In the genomic region with DNA sequence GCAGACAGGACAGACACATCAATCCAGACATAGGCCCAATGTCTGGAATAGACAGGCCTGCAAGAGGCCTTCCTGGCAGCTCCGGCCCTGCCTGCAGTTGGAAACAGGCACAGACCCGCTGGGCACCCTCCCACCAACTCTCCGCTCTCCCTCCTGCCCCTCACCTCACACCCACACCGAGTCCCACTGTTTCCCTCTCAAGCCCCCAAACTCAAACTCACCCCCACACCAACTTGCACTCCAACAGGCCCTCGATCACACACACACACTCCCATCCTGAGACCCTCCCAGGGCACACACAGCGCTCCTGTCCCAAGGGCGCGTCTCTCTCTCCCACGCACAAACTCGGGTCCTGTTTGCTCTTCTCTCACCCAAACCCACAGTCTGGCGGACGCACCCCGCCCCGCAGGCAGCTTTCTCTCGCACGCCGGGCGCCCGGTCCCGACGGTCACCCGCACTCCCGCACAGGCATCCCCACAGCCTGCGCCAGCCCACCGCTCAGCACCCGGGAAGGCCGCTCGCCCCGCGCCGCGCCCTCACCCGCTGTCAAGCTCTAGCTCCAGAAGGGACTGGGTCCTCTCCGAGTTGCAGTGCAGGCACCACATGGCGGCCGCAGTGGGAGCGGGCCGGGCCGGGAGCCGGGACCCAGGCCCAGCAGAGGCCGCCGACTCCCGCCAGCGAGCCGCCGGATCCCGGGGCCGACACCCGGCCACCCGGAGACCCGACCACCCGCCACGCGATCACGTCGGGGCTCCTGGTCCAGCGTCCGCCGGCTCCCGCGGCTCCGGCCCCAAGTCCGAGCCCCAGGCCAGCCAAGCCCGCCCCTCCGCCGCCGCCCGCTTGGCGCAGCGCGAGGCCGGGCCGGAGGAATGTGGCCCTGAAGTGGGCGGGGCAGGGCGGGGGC, we compare ENCODE assay signal across 1 cellular context.
TF ChIP-seq lines count a peak whose summit lies in the region.

No MANE protein-coding gene starts in this region.

TF ChIP-seq in K562, 482 proteins besides CTCF, POLR2A, EP300 and RAD21 (continued from another document and continues in another):
- TF ChIP-seq ZFX (CRISPR knock-in tag; IDR thresholded peaks at IDR 0.05) (peak; percentile 84), NR4A1 (CRISPR knock-in tag; IDR thresholded peaks at IDR 0.05) (no peak), NR4A1 (tag; IDR thresholded peaks at IDR 0.05) (peak; percentile 51; the same call in 1 of the 2 replicates), MED1 (CRISPR knock-in tag; IDR thresholded peaks at IDR 0.05; ENCODE audit: borderline replicate concordance) (no peak), CREBBP (IDR thresholded peaks at IDR 0.05; ENCODE audit: low read depth, low read length) (no peak), GTF2A2 (tag; IDR thresholded peaks at IDR 0.05) (no peak), SIN3B (IDR thresholded peaks at IDR 0.05; ENCODE audit: low read depth) (peak; percentile 71), RHOXF2B (CRISPR knock-in tag; conservative IDR thresholded peaks at IDR 0.05) (no peak), HDAC1 (IDR thresholded peaks at IDR 0.05) (peak in 1 of 2 experiments; percentile 79; a peak in 2 of 4 replicates), CREB1 (IDR thresholded peaks at IDR 0.05) (no peak), CREB1 (CRISPR knock-in tag; IDR thresholded peaks at IDR 0.05) (peak; percentile 15; the same call in 1 of the 2 replicates), RCOR1 (IDR thresholded peaks at IDR 0.05; ENCODE audit: borderline replicate concordance in 1 of 2, low read depth in 2 of 2, low read length in 2 of 2) (no peak), ZNF583 (CRISPR knock-in tag; IDR thresholded peaks at IDR 0.05) (0 out of 2 replicates have a peak, but pooled peaks have one; percentile 52), SMC3 (conservative IDR thresholded peaks at IDR 0.05; ENCODE audit: insufficient read depth, low read depth, low read length) (no peak), BRCA1 (IDR thresholded peaks at IDR 0.05) (no peak), BRCA1 (CRISPR knock-in tag; IDR thresholded peaks at IDR 0.05) (0 out of 2 replicates have a peak, but pooled peaks have one; percentile 16), ZC3H4 (CRISPR knock-in tag; IDR thresholded peaks at IDR 0.05; ENCODE audit: borderline replicate concordance) (no peak), CEBPB (tag; IDR thresholded peaks at IDR 0.05) (no peak), TBP (optimal IDR thresholded peaks at IDR 0.05; ENCODE audit: low read depth, low read length) (peak; percentile 10), SMARCE1 (IDR thresholded peaks at IDR 0.05) (peak; percentile 56), COPS2 (conservative IDR thresholded peaks at IDR 0.05) (no peak), SMAD2 (IDR thresholded peaks at IDR 0.05; ENCODE audit: low read depth, low read length) (no peak), TFAM (CRISPR knock-in tag; conservative IDR thresholded peaks at IDR 0.05) (no peak), PHF20 (IDR thresholded peaks at IDR 0.05; ENCODE audit: partially characterized antibody) (peak; percentile 53), PURB (CRISPR knock-in tag; IDR thresholded peaks at IDR 0.05; ENCODE audit: low read depth) (no peak), NELFE (IDR thresholded peaks at IDR 0.05; ENCODE audit: insufficient read depth, insufficient read length) (no peak)
- TF ChIP-seq, protein P1, sequence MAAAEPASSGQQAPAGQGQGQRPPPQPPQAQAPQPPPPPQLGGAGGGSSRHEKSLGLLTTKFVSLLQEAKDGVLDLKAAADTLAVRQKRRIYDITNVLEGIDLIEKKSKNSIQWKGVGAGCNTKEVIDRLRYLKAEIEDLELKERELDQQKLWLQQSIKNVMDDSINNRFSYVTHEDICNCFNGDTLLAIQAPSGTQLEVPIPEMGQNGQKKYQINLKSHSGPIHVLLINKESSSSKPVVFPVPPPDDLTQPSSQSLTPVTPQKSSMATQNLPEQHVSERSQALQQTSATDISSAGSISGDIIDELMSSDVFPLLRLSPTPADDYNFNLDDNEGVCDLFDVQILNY (CRISPR knock-in tag; IDR thresholded peaks at IDR 0.05) = peak; percentile 83; the same call in 1 of the 2 replicates
- TF ChIP-seq, protein P2, sequence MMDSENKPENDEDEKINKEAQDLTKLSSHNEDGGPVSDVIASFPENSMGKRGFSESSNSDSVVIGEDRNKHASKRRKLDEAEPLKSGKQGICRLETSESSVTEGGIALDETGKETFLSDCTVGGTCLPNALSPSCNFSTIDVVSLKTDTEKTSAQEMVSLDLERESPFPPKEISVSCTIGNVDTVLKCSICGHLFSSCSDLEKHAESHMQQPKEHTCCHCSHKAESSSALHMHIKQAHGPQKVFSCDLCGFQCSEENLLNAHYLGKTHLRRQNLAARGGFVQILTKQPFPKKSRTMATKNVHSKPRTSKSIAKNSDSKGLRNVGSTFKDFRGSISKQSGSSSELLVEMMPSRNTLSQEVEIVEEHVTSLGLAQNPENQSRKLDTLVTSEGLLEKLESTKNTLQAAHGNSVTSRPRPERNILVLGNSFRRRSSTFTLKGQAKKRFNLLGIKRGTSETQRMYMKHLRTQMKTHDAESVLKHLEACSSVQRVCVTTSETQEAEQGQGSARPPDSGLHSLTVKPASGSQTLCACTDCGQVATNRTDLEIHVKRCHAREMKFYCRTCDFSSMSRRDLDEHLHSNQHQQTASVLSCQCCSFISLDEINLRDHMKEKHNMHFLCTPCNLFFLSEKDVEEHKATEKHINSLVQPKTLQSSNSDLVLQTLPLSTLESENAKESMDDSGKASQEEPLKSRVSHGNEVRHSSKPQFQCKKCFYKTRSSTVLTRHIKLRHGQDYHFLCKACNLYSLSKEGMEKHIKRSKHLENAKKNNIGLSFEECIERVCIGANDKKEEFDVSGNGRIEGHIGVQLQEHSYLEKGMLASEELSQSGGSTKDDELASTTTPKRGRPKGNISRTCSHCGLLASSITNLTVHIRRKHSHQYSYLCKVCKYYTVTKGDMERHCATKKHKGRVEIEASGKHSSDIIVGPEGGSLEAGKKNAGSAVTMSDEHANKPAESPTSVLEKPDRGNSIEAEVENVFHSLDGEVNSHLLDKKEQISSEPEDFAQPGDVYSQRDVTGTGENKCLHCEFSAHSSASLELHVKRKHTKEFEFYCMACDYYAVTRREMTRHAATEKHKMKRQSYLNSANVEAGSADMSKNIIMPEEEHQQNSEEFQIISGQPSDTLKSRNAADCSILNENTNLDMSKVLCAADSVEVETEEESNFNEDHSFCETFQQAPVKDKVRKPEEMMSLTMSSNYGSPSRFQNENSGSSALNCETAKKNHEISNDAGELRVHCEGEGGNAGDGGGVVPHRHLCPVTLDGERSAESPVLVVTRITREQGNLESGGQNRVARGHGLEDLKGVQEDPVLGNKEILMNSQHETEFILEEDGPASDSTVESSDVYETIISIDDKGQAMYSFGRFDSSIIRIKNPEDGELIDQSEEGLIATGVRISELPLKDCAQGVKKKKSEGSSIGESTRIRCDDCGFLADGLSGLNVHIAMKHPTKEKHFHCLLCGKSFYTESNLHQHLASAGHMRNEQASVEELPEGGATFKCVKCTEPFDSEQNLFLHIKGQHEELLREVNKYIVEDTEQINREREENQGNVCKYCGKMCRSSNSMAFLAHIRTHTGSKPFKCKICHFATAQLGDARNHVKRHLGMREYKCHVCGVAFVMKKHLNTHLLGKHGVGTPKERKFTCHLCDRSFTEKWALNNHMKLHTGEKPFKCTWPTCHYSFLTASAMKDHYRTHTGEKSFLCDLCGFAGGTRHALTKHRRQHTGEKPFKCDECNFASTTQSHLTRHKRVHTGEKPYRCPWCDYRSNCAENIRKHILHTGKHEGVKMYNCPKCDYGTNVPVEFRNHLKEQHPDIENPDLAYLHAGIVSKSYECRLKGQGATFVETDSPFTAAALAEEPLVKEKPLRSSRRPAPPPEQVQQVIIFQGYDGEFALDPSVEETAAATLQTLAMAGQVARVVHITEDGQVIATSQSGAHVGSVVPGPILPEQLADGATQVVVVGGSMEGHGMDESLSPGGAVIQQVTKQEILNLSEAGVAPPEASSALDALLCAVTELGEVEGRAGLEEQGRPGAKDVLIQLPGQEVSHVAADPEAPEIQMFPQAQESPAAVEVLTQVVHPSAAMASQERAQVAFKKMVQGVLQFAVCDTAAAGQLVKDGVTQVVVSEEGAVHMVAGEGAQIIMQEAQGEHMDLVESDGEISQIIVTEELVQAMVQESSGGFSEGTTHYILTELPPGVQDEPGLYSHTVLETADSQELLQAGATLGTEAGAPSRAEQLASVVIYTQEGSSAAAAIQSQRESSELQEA (IDR thresholded peaks at IDR 0.05; ENCODE audit: low read depth) = peak; percentile 52; the same call in 1 of the 2 replicates
- TF ChIP-seq, protein P3, sequence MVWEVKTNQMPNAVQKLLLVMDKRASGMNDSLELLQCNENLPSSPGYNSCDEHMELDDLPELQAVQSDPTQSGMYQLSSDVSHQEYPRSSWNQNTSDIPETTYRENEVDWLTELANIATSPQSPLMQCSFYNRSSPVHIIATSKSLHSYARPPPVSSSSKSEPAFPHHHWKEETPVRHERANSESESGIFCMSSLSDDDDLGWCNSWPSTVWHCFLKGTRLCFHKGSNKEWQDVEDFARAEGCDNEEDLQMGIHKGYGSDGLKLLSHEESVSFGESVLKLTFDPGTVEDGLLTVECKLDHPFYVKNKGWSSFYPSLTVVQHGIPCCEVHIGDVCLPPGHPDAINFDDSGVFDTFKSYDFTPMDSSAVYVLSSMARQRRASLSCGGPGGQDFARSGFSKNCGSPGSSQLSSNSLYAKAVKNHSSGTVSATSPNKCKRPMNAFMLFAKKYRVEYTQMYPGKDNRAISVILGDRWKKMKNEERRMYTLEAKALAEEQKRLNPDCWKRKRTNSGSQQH (CRISPR knock-in tag; IDR thresholded peaks at IDR 0.05) = peak; percentile 73; the same call in 1 of the 2 replicates
- TF ChIP-seq, protein P4, sequence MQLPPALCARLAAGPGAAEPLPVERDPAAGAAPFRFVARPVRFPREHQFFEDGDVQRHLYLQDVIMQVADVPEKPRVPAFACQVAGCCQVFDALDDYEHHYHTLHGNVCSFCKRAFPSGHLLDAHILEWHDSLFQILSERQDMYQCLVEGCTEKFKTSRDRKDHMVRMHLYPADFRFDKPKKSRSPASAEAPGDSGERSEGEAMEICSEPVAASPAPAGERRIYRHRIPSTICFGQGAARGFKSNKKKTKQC (CRISPR knock-in tag; IDR thresholded peaks at IDR 0.05) = no peak; the same call in 1 of the 2 replicates
- TF ChIP-seq, protein P5, sequence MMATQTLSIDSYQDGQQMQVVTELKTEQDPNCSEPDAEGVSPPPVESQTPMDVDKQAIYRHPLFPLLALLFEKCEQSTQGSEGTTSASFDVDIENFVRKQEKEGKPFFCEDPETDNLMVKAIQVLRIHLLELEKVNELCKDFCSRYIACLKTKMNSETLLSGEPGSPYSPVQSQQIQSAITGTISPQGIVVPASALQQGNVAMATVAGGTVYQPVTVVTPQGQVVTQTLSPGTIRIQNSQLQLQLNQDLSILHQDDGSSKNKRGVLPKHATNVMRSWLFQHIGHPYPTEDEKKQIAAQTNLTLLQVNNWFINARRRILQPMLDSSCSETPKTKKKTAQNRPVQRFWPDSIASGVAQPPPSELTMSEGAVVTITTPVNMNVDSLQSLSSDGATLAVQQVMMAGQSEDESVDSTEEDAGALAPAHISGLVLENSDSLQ (IDR thresholded peaks at IDR 0.05) = no peak
- TF ChIP-seq, protein P6, sequence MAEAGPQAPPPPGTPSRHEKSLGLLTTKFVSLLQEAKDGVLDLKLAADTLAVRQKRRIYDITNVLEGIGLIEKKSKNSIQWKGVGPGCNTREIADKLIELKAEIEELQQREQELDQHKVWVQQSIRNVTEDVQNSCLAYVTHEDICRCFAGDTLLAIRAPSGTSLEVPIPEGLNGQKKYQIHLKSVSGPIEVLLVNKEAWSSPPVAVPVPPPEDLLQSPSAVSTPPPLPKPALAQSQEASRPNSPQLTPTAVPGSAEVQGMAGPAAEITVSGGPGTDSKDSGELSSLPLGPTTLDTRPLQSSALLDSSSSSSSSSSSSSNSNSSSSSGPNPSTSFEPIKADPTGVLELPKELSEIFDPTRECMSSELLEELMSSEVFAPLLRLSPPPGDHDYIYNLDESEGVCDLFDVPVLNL (CRISPR knock-in tag; IDR thresholded peaks at IDR 0.05; ENCODE audit: low read depth) = 0 out of 2 replicates have a peak, but pooled peaks have one; percentile 66
- TF ChIP-seq, protein P7, sequence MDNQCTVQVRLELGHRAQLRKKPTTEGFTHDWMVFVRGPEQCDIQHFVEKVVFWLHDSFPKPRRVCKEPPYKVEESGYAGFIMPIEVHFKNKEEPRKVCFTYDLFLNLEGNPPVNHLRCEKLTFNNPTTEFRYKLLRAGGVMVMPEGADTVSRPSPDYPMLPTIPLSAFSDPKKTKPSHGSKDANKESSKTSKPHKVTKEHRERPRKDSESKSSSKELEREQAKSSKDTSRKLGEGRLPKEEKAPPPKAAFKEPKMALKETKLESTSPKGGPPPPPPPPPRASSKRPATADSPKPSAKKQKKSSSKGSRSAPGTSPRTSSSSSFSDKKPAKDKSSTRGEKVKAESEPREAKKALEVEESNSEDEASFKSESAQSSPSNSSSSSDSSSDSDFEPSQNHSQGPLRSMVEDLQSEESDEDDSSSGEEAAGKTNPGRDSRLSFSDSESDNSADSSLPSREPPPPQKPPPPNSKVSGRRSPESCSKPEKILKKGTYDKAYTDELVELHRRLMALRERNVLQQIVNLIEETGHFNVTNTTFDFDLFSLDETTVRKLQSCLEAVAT (IDR thresholded peaks at IDR 0.05) = 0 out of 4 replicates have a peak, but pooled peaks have one; percentile 29 to 56
- TF ChIP-seq, protein P8, sequence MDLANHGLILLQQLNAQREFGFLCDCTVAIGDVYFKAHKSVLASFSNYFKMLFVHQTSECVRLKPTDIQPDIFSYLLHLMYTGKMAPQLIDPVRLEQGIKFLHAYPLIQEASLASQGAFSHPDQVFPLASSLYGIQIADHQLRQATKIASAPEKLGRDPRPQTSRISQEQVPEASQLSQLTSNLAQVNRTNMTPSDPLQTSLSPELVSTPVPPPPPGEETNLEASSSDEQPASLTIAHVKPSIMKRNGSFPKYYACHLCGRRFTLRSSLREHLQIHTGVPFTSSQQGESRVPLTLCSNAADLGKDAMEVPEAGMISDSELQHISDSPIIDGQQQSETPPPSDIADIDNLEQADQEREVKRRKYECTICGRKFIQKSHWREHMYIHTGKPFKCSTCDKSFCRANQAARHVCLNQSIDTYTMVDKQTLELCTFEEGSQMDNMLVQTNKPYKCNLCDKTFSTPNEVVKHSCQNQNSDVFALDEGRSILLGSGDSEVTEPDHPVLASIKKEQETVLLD (IDR thresholded peaks at IDR 0.05) = peak; percentile 61; the same call in 1 of the 2 replicates
- TF ChIP-seq, protein P9, sequence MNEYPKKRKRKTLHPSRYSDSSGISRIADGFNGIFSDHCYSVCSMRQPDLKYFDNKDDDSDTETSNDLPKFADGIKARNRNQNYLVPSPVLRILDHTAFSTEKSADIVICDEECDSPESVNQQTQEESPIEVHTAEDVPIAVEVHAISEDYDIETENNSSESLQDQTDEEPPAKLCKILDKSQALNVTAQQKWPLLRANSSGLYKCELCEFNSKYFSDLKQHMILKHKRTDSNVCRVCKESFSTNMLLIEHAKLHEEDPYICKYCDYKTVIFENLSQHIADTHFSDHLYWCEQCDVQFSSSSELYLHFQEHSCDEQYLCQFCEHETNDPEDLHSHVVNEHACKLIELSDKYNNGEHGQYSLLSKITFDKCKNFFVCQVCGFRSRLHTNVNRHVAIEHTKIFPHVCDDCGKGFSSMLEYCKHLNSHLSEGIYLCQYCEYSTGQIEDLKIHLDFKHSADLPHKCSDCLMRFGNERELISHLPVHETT (CRISPR knock-in tag; conservative IDR thresholded peaks at IDR 0.05 in 1 of 2, IDR thresholded peaks at IDR 0.05 in 1 of 2) = no peak
